In the genomic region with DNA sequence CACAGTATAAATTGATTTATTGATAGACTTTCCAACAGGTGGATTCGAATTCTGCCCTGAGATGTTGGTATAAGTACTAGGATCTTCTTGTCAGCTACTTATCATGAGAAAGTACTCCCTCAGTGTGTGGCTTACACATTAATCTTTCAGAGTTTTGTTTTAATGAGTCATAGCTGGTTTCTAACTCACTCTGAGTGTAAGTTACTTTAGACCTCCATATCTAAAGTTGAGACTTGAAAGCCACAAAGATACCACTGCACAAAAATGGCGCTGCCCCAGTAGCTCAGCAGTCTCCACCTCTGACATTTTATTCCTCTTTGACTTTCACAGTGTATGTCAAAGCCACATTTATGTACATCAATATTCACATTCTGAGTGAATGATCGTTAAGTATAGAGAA, we compare ENCODE assay signal across 14 cellular contexts.
DNase-seq lines count a peak whose midpoint lies in the region; ATAC-seq and TF ChIP-seq lines count a peak whose summit lies in the region.
"Had no signal": no experiment of that assay in that cellular context is flagged by ENCODE, and none has a peak within 500 bp of the region (broad histone marks: within the 10 kb centered on the region; RNA-seq: fewer than 3 reads in every experiment).

No MANE protein-coding gene starts in this region.

- H3K27ac ChIP-seq in GM23248, result no peak overlapping the region
- H3K27ac ChIP-seq in stomach, result no peak overlapping the region
- H3K27ac ChIP-seq: C4-2B, HL-60, pancreas had no signal

- WGBS in GM23248 (ENCODE audit: low coverage in 1 of 2, low lambda C conversion rate in 2 of 2, missing lambda C conversion rate in 2 of 2), 2 experiments, result 42 to 44% methylated on average over 3 of the region's 3 CpGs
- WGBS in lower leg skin, 2 donors, result 63 to 82% methylated on average over 3 of the region's 3 CpGs
- WGBS in stomach, 5 donors, result 51 to 67% (median 65%) methylated on average over 3 of the region's 3 CpGs

- TF ChIP-seq EP300 in stomach (IDR thresholded peaks at IDR 0.05), result no peak

- H2AFZ ChIP-seq in GM23248, result no peak overlapping the region

- ATAC-seq in GM18520 (IDR thresholded peaks at IDR 0.05; ENCODE audit: unreplicated experiment), result peak; percentile 96
- peak; percentile 58 for ATAC-seq in GM19468 (IDR thresholded peaks at IDR 0.05; ENCODE audit: extremely low read depth, unreplicated experiment)
- ATAC-seq in HG02973 (IDR thresholded peaks at IDR 0.05; ENCODE audit: unreplicated experiment), result peak; percentile 80
- ATAC-seq: Panc1; pancreas; stimulated activated memory B cell treated with anti-CD40 and anti-IgM and Interleukin-4, amounts not matched to agents 10 μg/mL and 1 μg/mL and 100 μg/mL, for 72 hours had no signal

- H3K4me3 ChIP-seq in GM23248, result no peak overlapping the region
- H3K4me3 ChIP-seq in lower leg skin (ENCODE audit: low read depth, poor library complexity, severe bottlenecking), result no peak overlapping the region
- H3K4me3 ChIP-seq in stomach, result no peak overlapping the region
- H3K4me3 ChIP-seq: pancreas had no signal

- H3K27me3 ChIP-seq in GM23248 (replicated peaks; ENCODE audit: insufficient read depth), result no peaks in the 10 kb centered on the region
- H3K27me3 ChIP-seq in stomach, result no peaks in the 10 kb centered on the region
- H3K27me3 ChIP-seq: pancreas had no signal

- no peak overlapping the region for H3K4me2 ChIP-seq in GM23248 (ENCODE audit: unreplicated experiment)

- no peaks in the 10 kb centered on the region for H3K4me1 ChIP-seq in GM23248 (ENCODE audit: insufficient read depth)
- no peaks in the 10 kb centered on the region for H3K4me1 ChIP-seq in stomach
- H3K4me1 ChIP-seq: pancreas had no signal

- TF ChIP-seq POLR2A in lower leg skin (IDR thresholded peaks at IDR 0.05), result no peak
- no peak for TF ChIP-seq POLR2A in stomach (IDR thresholded peaks at IDR 0.05)

- H3K9me3 ChIP-seq in GM23248 (ENCODE audit: low read depth), result no peaks in the 10 kb centered on the region
- H3K9me3 ChIP-seq in stomach, result no peaks in the 10 kb centered on the region
- H3K9me3 ChIP-seq: pancreas had no signal

- DNase-seq in HT1080 (ENCODE audit: low read depth), result peak; percentile 8
- DNase-seq in medulla oblongata (ENCODE audit: extremely low spot score), result no peak
- DNase-seq in GM23248, result no peak
- no peak for DNase-seq in lower leg skin (ENCODE audit: low spot score in 2 of 2)
- no peak for DNase-seq in stomach
- DNase-seq: midbrain, pancreas had no signal

- no peaks in the 10 kb centered on the region for H3K9me2 ChIP-seq in GM23248 (ENCODE audit: insufficient read depth)

- in situ Hi-C loops in GM23248 (cut with MboI), result no loop called here

- no peaks in the 10 kb centered on the region for H4K20me1 ChIP-seq in GM23248 (ENCODE audit: insufficient read depth)

- H3K9ac ChIP-seq in GM23248, result no peak overlapping the region

- H3F3A ChIP-seq in GM23248 (ENCODE audit: insufficient read depth), result no peaks in the 10 kb centered on the region

- H3K79me2 ChIP-seq in GM23248 (ENCODE audit: insufficient read depth), result no peaks in the 10 kb centered on the region

- H3K36me3 ChIP-seq in GM23248 (ENCODE audit: low read depth), result no peaks in the 10 kb centered on the region
- no peaks in the 10 kb centered on the region for H3K36me3 ChIP-seq in stomach
- H3K36me3 ChIP-seq: pancreas had no signal

- intact Hi-C loops in lower leg skin (cut with DNase I; ENCODE audit: low total_unique reads) (no loop called here), stomach (cut with DNase I; ENCODE audit: low total_unique reads) (no loop called here)

- TF ChIP-seq CTCF in lower leg skin (IDR thresholded peaks at IDR 0.05) (no peak), stomach (IDR thresholded peaks at IDR 0.05) (no peak)
